Comparison of ENCODE assay signal across 7 cellular contexts in genomic region chr6:38045701-38046305, GRCh38.
"Had no signal": no experiment of that assay in that cellular context is flagged by ENCODE, and none has a peak within 500 bp of the region (broad histone marks: within the 10 kb centered on the region; RNA-seq: fewer than 3 reads in every experiment).

No MANE protein-coding gene starts in this region.

- FAIRE-seq: GM12878, GM12891, GM12892, GM18507, GM19239 had no signal

- ATAC-seq: GM12878 had no signal

- H3K4me3 ChIP-seq: GM12878 had no signal

- DNase-seq: GDM1, GF-D8 had no signal
